In the genomic region with DNA sequence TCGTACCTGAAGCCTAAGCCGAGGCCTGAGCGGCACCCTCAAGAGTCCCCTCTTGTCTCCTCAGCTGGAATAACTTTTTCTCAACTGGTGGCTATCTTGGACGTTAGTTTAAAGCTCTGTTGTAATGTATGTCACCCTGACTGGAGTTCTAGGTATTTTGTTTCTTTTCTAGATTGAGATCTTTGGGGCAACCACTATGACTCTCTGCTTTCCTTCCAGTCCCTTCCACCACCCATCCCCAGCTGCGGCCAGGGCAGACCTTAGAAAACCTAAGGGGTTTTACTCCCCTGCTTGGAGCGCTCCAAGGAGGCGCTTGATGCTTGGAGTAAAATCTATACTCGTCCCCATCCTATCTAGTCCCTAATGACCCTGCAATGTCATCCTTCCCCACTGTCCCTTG, we compare ENCODE assay signal across 17 cellular contexts.
A peak's percentile ranks its signal among the peaks of the same experiment; 100 is the strongest.
DNase-seq lines count a peak whose midpoint lies in the region; ATAC-seq and TF ChIP-seq lines count a peak whose summit lies in the region.
"Had no signal": no experiment of that assay in that cellular context is flagged by ENCODE, and none has a peak within 500 bp of the region (broad histone marks: within the 10 kb centered on the region; RNA-seq: fewer than 3 reads in every experiment).

No MANE protein-coding gene starts in this region.

- peaks cover 0 to 6% (median 0%) of the 10 kb centered on the region in 4 donors for H3K9me3 ChIP-seq in stomach

- peaks cover 5% of the 10 kb centered on the region for H3K9me3 Mint-ChIP-seq in activated naive CD8-positive, alpha-beta T cell (ENCODE audit: low read depth)
- H3K9me3 Mint-ChIP-seq in activated naive CD8-positive, alpha-beta T cell treated with anti-CD3 and anti-CD28 coated beads, Interleukin-2, amount 50 U/mL, for 24 hours = peaks cover 10% of the 10 kb centered on the region
- peaks cover 20% of the 10 kb centered on the region for H3K9me3 Mint-ChIP-seq in T-helper 2 cell treated with Interferon-gamma antibody and Interleukin-4, amounts not matched to agents 5 μg/mL and 100 μg/mL, for 36 hours
- peaks cover 17% of the 10 kb centered on the region for H3K9me3 Mint-ChIP-seq in dendritic cell treated with granulocyte-macrophage colony-stimulating factor and Interleukin-4, amounts not matched to agents 40 ng/mL and 50 ng/mL, for 4 days
- H3K9me3 Mint-ChIP-seq in stimulated activated effector memory CD8-positive, alpha-beta T cell treated with anti-CD3 and anti-CD28 coated beads, Interleukin-12 subunit alpha, Interleukin-12 subunit beta, amount 100 ng/mL, for 72 hours = peaks cover 8% of the 10 kb centered on the region
- peaks cover 22% of the 10 kb centered on the region for H3K9me3 Mint-ChIP-seq in activated T-helper 2 cell treated with anti-CD3 and anti-CD28 coated beads, Interferon-gamma antibody, Interleukin-2, Interleukin-4, amounts not matched to agents 10 μg/mL and 5 μg/mL and 100 μg/mL, durations not matched to agents 14 hours and 24 hours and 36 hours

- peaks cover 0 to 8% (median 0%) of the 10 kb centered on the region in 4 donors for H3K4me1 ChIP-seq in stomach

- no peak for DNase-seq in activated naive CD8-positive, alpha-beta T cell treated with anti-CD3 and anti-CD28 coated beads, Interleukin-2, amount 50 U/mL, for 24 hours
- DNase-seq in T-helper 2 cell treated with Interferon-gamma antibody and Interleukin-4, amounts not matched to agents 5 μg/mL and 100 μg/mL, for 36 hours (ENCODE audit: low spot score) = no peak
- DNase-seq in stimulated activated effector memory CD8-positive, alpha-beta T cell treated with anti-CD3 and anti-CD28 coated beads, Interleukin-12 subunit alpha, Interleukin-12 subunit beta, amount 100 ng/mL, for 72 hours (ENCODE audit: low spot score in 2 of 2) = no peak
- DNase-seq in RKO (ENCODE audit: low spot score) = no peak
- no peak for DNase-seq in stomach
- DNase-seq in activated T-helper 2 cell treated with anti-CD3 and anti-CD28 coated beads, Interferon-gamma antibody, Interleukin-2, Interleukin-4, amounts not matched to agents 10 μg/mL and 5 μg/mL and 100 μg/mL, durations not matched to agents 14 hours and 24 hours and 36 hours (ENCODE audit: low spot score) = no peak
- DNase-seq: Calu3, H7, NCI-H1092, NCI-H2081 treated with DMSO at 0.1 percent for 48 hours, NCI-H510A, NCI-H82, PC-9 had no signal

- H3K36me3 Mint-ChIP-seq in activated naive CD8-positive, alpha-beta T cell = peaks cover 6% of the 10 kb centered on the region
- H3K36me3 Mint-ChIP-seq in activated naive CD8-positive, alpha-beta T cell treated with anti-CD3 and anti-CD28 coated beads, Interleukin-2, amount 50 U/mL, for 24 hours (ENCODE audit: low read depth) = no peaks in the 10 kb centered on the region
- H3K36me3 Mint-ChIP-seq in T-helper 2 cell treated with Interferon-gamma antibody and Interleukin-4, amounts not matched to agents 5 μg/mL and 100 μg/mL, for 36 hours (ENCODE audit: low read depth) = peaks cover 9% of the 10 kb centered on the region
- no peaks in the 10 kb centered on the region for H3K36me3 Mint-ChIP-seq in dendritic cell treated with granulocyte-macrophage colony-stimulating factor and Interleukin-4, amounts not matched to agents 40 ng/mL and 50 ng/mL, for 4 days (ENCODE audit: low read depth)
- H3K36me3 Mint-ChIP-seq in stimulated activated effector memory CD8-positive, alpha-beta T cell treated with anti-CD3 and anti-CD28 coated beads, Interleukin-12 subunit alpha, Interleukin-12 subunit beta, amount 100 ng/mL, for 72 hours = peaks cover 6% of the 10 kb centered on the region
- H3K36me3 Mint-ChIP-seq in activated T-helper 2 cell treated with anti-CD3 and anti-CD28 coated beads, Interferon-gamma antibody, Interleukin-2, Interleukin-4, amounts not matched to agents 10 μg/mL and 5 μg/mL and 100 μg/mL, durations not matched to agents 14 hours and 24 hours and 36 hours (ENCODE audit: low read depth) = peaks cover 21% of the 10 kb centered on the region

- peak overlapping the region; percentile 41 for H3K27ac Mint-ChIP-seq in activated naive CD8-positive, alpha-beta T cell
- H3K27ac Mint-ChIP-seq in activated naive CD8-positive, alpha-beta T cell treated with anti-CD3 and anti-CD28 coated beads, Interleukin-2, amount 50 U/mL, for 24 hours = no peak overlapping the region
- peak overlapping the region; percentile 55 for H3K27ac Mint-ChIP-seq in T-helper 2 cell treated with Interferon-gamma antibody and Interleukin-4, amounts not matched to agents 5 μg/mL and 100 μg/mL, for 36 hours
- peak overlapping the region; percentile 6 for H3K27ac Mint-ChIP-seq in dendritic cell treated with granulocyte-macrophage colony-stimulating factor and Interleukin-4, amounts not matched to agents 40 ng/mL and 50 ng/mL, for 4 days
- peak overlapping the region; percentile 63 for H3K27ac Mint-ChIP-seq in stimulated activated effector memory CD8-positive, alpha-beta T cell treated with anti-CD3 and anti-CD28 coated beads, Interleukin-12 subunit alpha, Interleukin-12 subunit beta, amount 100 ng/mL, for 72 hours
- H3K27ac Mint-ChIP-seq in activated T-helper 2 cell treated with anti-CD3 and anti-CD28 coated beads, Interferon-gamma antibody, Interleukin-2, Interleukin-4, amounts not matched to agents 10 μg/mL and 5 μg/mL and 100 μg/mL, durations not matched to agents 14 hours and 24 hours and 36 hours = no peak overlapping the region

- intact Hi-C loops in dendritic cell treated with granulocyte-macrophage colony-stimulating factor and Interleukin-4, amounts not matched to agents 40 ng/mL and 50 ng/mL, for 4 days (cut with micrococcal nuclease) = no loop called here
- intact Hi-C loops in stomach (cut with DNase I; ENCODE audit: low total_unique reads) = no loop called here
- intact Hi-C loops in activated T-helper 2 cell treated with anti-CD3 and anti-CD28 coated beads, Interferon-gamma antibody, Interleukin-2, Interleukin-4, amounts not matched to agents 10 μg/mL and 5 μg/mL and 100 μg/mL, durations not matched to agents 14 hours and 24 hours and 36 hours (cut with micrococcal nuclease) = no loop called here

- no peak for TF ChIP-seq POLR2A in stomach (IDR thresholded peaks at IDR 0.05)

- no peak overlapping the region for H3K4me3 ChIP-seq in stomach
- H3K4me3 ChIP-seq: PC-9 had no signal

- H3K27ac ChIP-seq in stomach = no peak overlapping the region
- H3K27ac ChIP-seq: C4-2B, KMS-11, PC-9 had no signal

- H3K4me1 Mint-ChIP-seq in activated naive CD8-positive, alpha-beta T cell (ENCODE audit: low read depth) = peaks cover 24% of the 10 kb centered on the region
- peaks cover 27% of the 10 kb centered on the region for H3K4me1 Mint-ChIP-seq in activated naive CD8-positive, alpha-beta T cell treated with anti-CD3 and anti-CD28 coated beads, Interleukin-2, amount 50 U/mL, for 24 hours
- H3K4me1 Mint-ChIP-seq in T-helper 2 cell treated with Interferon-gamma antibody and Interleukin-4, amounts not matched to agents 5 μg/mL and 100 μg/mL, for 36 hours (ENCODE audit: low read depth) = peaks cover 24% of the 10 kb centered on the region
- H3K4me1 Mint-ChIP-seq in dendritic cell treated with granulocyte-macrophage colony-stimulating factor and Interleukin-4, amounts not matched to agents 40 ng/mL and 50 ng/mL, for 4 days (ENCODE audit: low read depth) = peaks cover 25% of the 10 kb centered on the region
- peaks cover 22% of the 10 kb centered on the region for H3K4me1 Mint-ChIP-seq in stimulated activated effector memory CD8-positive, alpha-beta T cell treated with anti-CD3 and anti-CD28 coated beads, Interleukin-12 subunit alpha, Interleukin-12 subunit beta, amount 100 ng/mL, for 72 hours
- H3K4me1 Mint-ChIP-seq in activated T-helper 2 cell treated with anti-CD3 and anti-CD28 coated beads, Interferon-gamma antibody, Interleukin-2, Interleukin-4, amounts not matched to agents 10 μg/mL and 5 μg/mL and 100 μg/mL, durations not matched to agents 14 hours and 24 hours and 36 hours (ENCODE audit: low read depth) = peaks cover 25% of the 10 kb centered on the region

- WGBS in stomach, 5 donors = 89 to 91% (median 91%) methylated on average over 8 of the region's 8 CpGs

- no peaks in the 10 kb centered on the region for H3K27me3 ChIP-seq in stomach

- no peak for TF ChIP-seq EP300 in stomach (IDR thresholded peaks at IDR 0.05)

- no peaks in the 10 kb centered on the region for H3K27me3 Mint-ChIP-seq in activated naive CD8-positive, alpha-beta T cell
- H3K27me3 Mint-ChIP-seq in activated naive CD8-positive, alpha-beta T cell treated with anti-CD3 and anti-CD28 coated beads, Interleukin-2, amount 50 U/mL, for 24 hours = no peaks in the 10 kb centered on the region
- H3K27me3 Mint-ChIP-seq in T-helper 2 cell treated with Interferon-gamma antibody and Interleukin-4, amounts not matched to agents 5 μg/mL and 100 μg/mL, for 36 hours (ENCODE audit: low read depth) = no peaks in the 10 kb centered on the region
- no peaks in the 10 kb centered on the region for H3K27me3 Mint-ChIP-seq in dendritic cell treated with granulocyte-macrophage colony-stimulating factor and Interleukin-4, amounts not matched to agents 40 ng/mL and 50 ng/mL, for 4 days
- no peaks in the 10 kb centered on the region for H3K27me3 Mint-ChIP-seq in activated T-helper 2 cell treated with anti-CD3 and anti-CD28 coated beads, Interferon-gamma antibody, Interleukin-2, Interleukin-4, amounts not matched to agents 10 μg/mL and 5 μg/mL and 100 μg/mL, durations not matched to agents 14 hours and 24 hours and 36 hours (ENCODE audit: low read depth)

- H3K36me3 ChIP-seq in stomach = no peaks in the 10 kb centered on the region

- peak overlapping the region; percentile 13 for H3K4me3 Mint-ChIP-seq in activated naive CD8-positive, alpha-beta T cell
- no peak overlapping the region for H3K4me3 Mint-ChIP-seq in activated naive CD8-positive, alpha-beta T cell treated with anti-CD3 and anti-CD28 coated beads, Interleukin-2, amount 50 U/mL, for 24 hours
- H3K4me3 Mint-ChIP-seq in T-helper 2 cell treated with Interferon-gamma antibody and Interleukin-4, amounts not matched to agents 5 μg/mL and 100 μg/mL, for 36 hours = peak overlapping the region; percentile 54
- H3K4me3 Mint-ChIP-seq in dendritic cell treated with granulocyte-macrophage colony-stimulating factor and Interleukin-4, amounts not matched to agents 40 ng/mL and 50 ng/mL, for 4 days = no peak overlapping the region
- no peak overlapping the region for H3K4me3 Mint-ChIP-seq in stimulated activated effector memory CD8-positive, alpha-beta T cell treated with anti-CD3 and anti-CD28 coated beads, Interleukin-12 subunit alpha, Interleukin-12 subunit beta, amount 100 ng/mL, for 72 hours
- no peak overlapping the region for H3K4me3 Mint-ChIP-seq in activated T-helper 2 cell treated with anti-CD3 and anti-CD28 coated beads, Interferon-gamma antibody, Interleukin-2, Interleukin-4, amounts not matched to agents 10 μg/mL and 5 μg/mL and 100 μg/mL, durations not matched to agents 14 hours and 24 hours and 36 hours (ENCODE audit: low read depth)

- no peak for TF ChIP-seq CTCF in stomach (IDR thresholded peaks at IDR 0.05)

- ATAC-seq in activated naive CD8-positive, alpha-beta T cell treated with anti-CD3 and anti-CD28 coated beads, Interleukin-2, amount 50 U/mL, for 24 hours = no peak
- ATAC-seq in stimulated activated effector memory CD8-positive, alpha-beta T cell treated with anti-CD3 and anti-CD28 coated beads, Interleukin-12 subunit alpha, Interleukin-12 subunit beta, amount 100 ng/mL, for 72 hours = peak; percentile 21

Comparison
In these comparisons a context has a peak if more than half of its experiments do, and no peak if none do; other contexts are left out.
1. H3K27ac Mint-ChIP-seq: peak in activated naive CD8-positive, alpha-beta T cell (single experiment), T-helper 2 cell treated with Interferon-gamma antibody and Interleukin-4, amounts not matched to agents 5 μg/mL and 100 μg/mL, for 36 hours (single experiment), dendritic cell treated with granulocyte-macrophage colony-stimulating factor and Interleukin-4, amounts not matched to agents 40 ng/mL and 50 ng/mL, for 4 days (single experiment) and stimulated activated effector memory CD8-positive, alpha-beta T cell treated with anti-CD3 and anti-CD28 coated beads, Interleukin-12 subunit alpha, Interleukin-12 subunit beta, amount 100 ng/mL, for 72 hours (single experiment); none in activated naive CD8-positive, alpha-beta T cell treated with anti-CD3 and anti-CD28 coated beads, Interleukin-2, amount 50 U/mL, for 24 hours (single experiment) and activated T-helper 2 cell treated with anti-CD3 and anti-CD28 coated beads, Interferon-gamma antibody, Interleukin-2, Interleukin-4, amounts not matched to agents 10 μg/mL and 5 μg/mL and 100 μg/mL, durations not matched to agents 14 hours and 24 hours and 36 hours (single experiment).
2. H3K4me3 Mint-ChIP-seq: peak in activated naive CD8-positive, alpha-beta T cell (single experiment) and T-helper 2 cell treated with Interferon-gamma antibody and Interleukin-4, amounts not matched to agents 5 μg/mL and 100 μg/mL, for 36 hours (single experiment); none in activated naive CD8-positive, alpha-beta T cell treated with anti-CD3 and anti-CD28 coated beads, Interleukin-2, amount 50 U/mL, for 24 hours (single experiment), dendritic cell treated with granulocyte-macrophage colony-stimulating factor and Interleukin-4, amounts not matched to agents 40 ng/mL and 50 ng/mL, for 4 days (single experiment), stimulated activated effector memory CD8-positive, alpha-beta T cell treated with anti-CD3 and anti-CD28 coated beads, Interleukin-12 subunit alpha, Interleukin-12 subunit beta, amount 100 ng/mL, for 72 hours (single experiment) and activated T-helper 2 cell treated with anti-CD3 and anti-CD28 coated beads, Interferon-gamma antibody, Interleukin-2, Interleukin-4, amounts not matched to agents 10 μg/mL and 5 μg/mL and 100 μg/mL, durations not matched to agents 14 hours and 24 hours and 36 hours (single experiment).